Comparison of ENCODE assay signal across 1 cellular context in genomic region chr3:161322781-161323568, GRCh38.
TF ChIP-seq lines count a peak whose summit lies in the region.

No MANE protein-coding gene starts in this region.

TF ChIP-seq in HepG2, 621 proteins besides CTCF, POLR2A, EP300 and RAD21 (continued from another document and continues in another):
- TF ChIP-seq ZNF710 (CRISPR knock-in tag; IDR thresholded peaks at IDR 0.05; ENCODE audit: borderline replicate concordance) = no peak
- TF ChIP-seq ZNF562 (CRISPR knock-in tag; IDR thresholded peaks at IDR 0.05; ENCODE audit: borderline replicate concordance) = no peak
- no peak for TF ChIP-seq HBP1 (CRISPR knock-in tag; IDR thresholded peaks at IDR 0.05; ENCODE audit: low read depth)
- TF ChIP-seq ZNF644 (CRISPR knock-in tag; IDR thresholded peaks at IDR 0.05; ENCODE audit: low read depth) = no peak
- no peak for TF ChIP-seq RFXANK (CRISPR knock-in tag; IDR thresholded peaks at IDR 0.05)
- TF ChIP-seq ATF2 (CRISPR knock-in tag; IDR thresholded peaks at IDR 0.05) = 0 out of 2 replicates have a peak, but pooled peaks have one; percentile 42
- TF ChIP-seq ZNF484 (CRISPR knock-in tag; IDR thresholded peaks at IDR 0.05; ENCODE audit: borderline replicate concordance, low read depth) = no peak
- no peak for TF ChIP-seq ZFAT (CRISPR knock-in tag; conservative IDR thresholded peaks at IDR 0.05)
- no peak for TF ChIP-seq ZNF567 (CRISPR knock-in tag; IDR thresholded peaks at IDR 0.05; ENCODE audit: borderline replicate concordance)
- TF ChIP-seq SMAD1 (CRISPR knock-in tag; IDR thresholded peaks at IDR 0.05; ENCODE audit: borderline replicate concordance, low read depth) = no peak
- no peak for TF ChIP-seq SP1 (IDR thresholded peaks at IDR 0.05)
- no peak for TF ChIP-seq SP1 (CRISPR knock-in tag; IDR thresholded peaks at IDR 0.05)
- TF ChIP-seq ZNF597 (CRISPR knock-in tag; IDR thresholded peaks at IDR 0.05) = no peak
- no peak for TF ChIP-seq AKAP8 (CRISPR knock-in tag; IDR thresholded peaks at IDR 0.05)
- no peak for TF ChIP-seq CHD2 (IDR thresholded peaks at IDR 0.05; ENCODE audit: low read depth, low read length)
- no peak for TF ChIP-seq TCF12 (IDR thresholded peaks at IDR 0.05)
- TF ChIP-seq TCF12 (CRISPR knock-in tag; IDR thresholded peaks at IDR 0.05) = no peak
- no peak for TF ChIP-seq REL (CRISPR knock-in tag; conservative IDR thresholded peaks at IDR 0.05)
- TF ChIP-seq ZBTB46 (CRISPR knock-in tag; IDR thresholded peaks at IDR 0.05; ENCODE audit: borderline replicate concordance) = no peak
- no peak for TF ChIP-seq HIVEP1 (CRISPR knock-in tag; IDR thresholded peaks at IDR 0.05)
- no peak for TF ChIP-seq SETDB1 (CRISPR knock-in tag; IDR thresholded peaks at IDR 0.05; ENCODE audit: borderline replicate concordance)
- TF ChIP-seq RARG (CRISPR knock-in tag; IDR thresholded peaks at IDR 0.05; ENCODE audit: low read depth) = no peak
- no peak for TF ChIP-seq GLMP (CRISPR knock-in tag; IDR thresholded peaks at IDR 0.05; ENCODE audit: borderline replicate concordance)
- TF ChIP-seq ZNF501 (CRISPR knock-in tag; IDR thresholded peaks at IDR 0.05) = no peak
- no peak for TF ChIP-seq MXI1 (IDR thresholded peaks at IDR 0.05; ENCODE audit: borderline replicate concordance, low read depth, low read length)
- TF ChIP-seq ZNF607 (CRISPR knock-in tag; IDR thresholded peaks at IDR 0.05; ENCODE audit: borderline replicate concordance) = no peak
- TF ChIP-seq ZGPAT (CRISPR knock-in tag; IDR thresholded peaks at IDR 0.05) = peak; percentile 64; the same call in 1 of the 2 replicates
- no peak for TF ChIP-seq ZNF232 (CRISPR knock-in tag; IDR thresholded peaks at IDR 0.05; ENCODE audit: borderline replicate concordance)
- TF ChIP-seq ZNF850 (CRISPR knock-in tag; conservative IDR thresholded peaks at IDR 0.05) = no peak
- no peak for TF ChIP-seq HOXA5 (CRISPR knock-in tag; IDR thresholded peaks at IDR 0.05)
- TF ChIP-seq PHB2 (IDR thresholded peaks at IDR 0.05; ENCODE audit: partially characterized antibody) = no peak
- no peak for TF ChIP-seq KLF12 (CRISPR knock-in tag; IDR thresholded peaks at IDR 0.05; ENCODE audit: borderline replicate concordance)
- TF ChIP-seq SP2 (CRISPR knock-in tag; IDR thresholded peaks at IDR 0.05) = no peak
- peak; percentile 45 for TF ChIP-seq ELF3 (CRISPR knock-in tag; IDR thresholded peaks at IDR 0.05)
- 0 out of 2 replicates have a peak, but pooled peaks have one; percentile 12 for TF ChIP-seq MLX (CRISPR knock-in tag; IDR thresholded peaks at IDR 0.05)
- TF ChIP-seq AHDC1 (CRISPR knock-in tag; IDR thresholded peaks at IDR 0.05; ENCODE audit: borderline replicate concordance) = peak; percentile 68; the same call in 1 of the 2 replicates
- TF ChIP-seq RBAK (CRISPR knock-in tag; IDR thresholded peaks at IDR 0.05) = no peak
- no peak for TF ChIP-seq NCOA1 (CRISPR knock-in tag; IDR thresholded peaks at IDR 0.05)
- no peak for TF ChIP-seq ATF7 (IDR thresholded peaks at IDR 0.05)
- TF ChIP-seq ATF7 (CRISPR knock-in tag; IDR thresholded peaks at IDR 0.05) = no peak
- peak; percentile 55; the same call in 1 of the 2 replicates for TF ChIP-seq NKX3-1 (CRISPR knock-in tag; IDR thresholded peaks at IDR 0.05)
- no peak for TF ChIP-seq HMGA1 (CRISPR knock-in tag; conservative IDR thresholded peaks at IDR 0.05)
- peak; percentile 86 for TF ChIP-seq GATAD2A (CRISPR knock-in tag; IDR thresholded peaks at IDR 0.05)
- TF ChIP-seq ZNF713 (CRISPR knock-in tag; IDR thresholded peaks at IDR 0.05) = no peak
- TF ChIP-seq ATRX (CRISPR knock-in tag; IDR thresholded peaks at IDR 0.05; ENCODE audit: borderline replicate concordance) = no peak
- no peak for TF ChIP-seq HOXA7 (CRISPR knock-in tag; IDR thresholded peaks at IDR 0.05)
- TF ChIP-seq ZNF138 (CRISPR knock-in tag; IDR thresholded peaks at IDR 0.05; ENCODE audit: low read depth) = no peak
- peak; percentile 38; the same call in 1 of the 2 replicates for TF ChIP-seq THRA (CRISPR knock-in tag; IDR thresholded peaks at IDR 0.05; ENCODE audit: borderline replicate concordance)
- TF ChIP-seq FOXA3 (CRISPR knock-in tag; IDR thresholded peaks at IDR 0.05) = peak; percentile 97
- no peak for TF ChIP-seq SYNCRIP (IDR thresholded peaks at IDR 0.05; ENCODE audit: insufficient read depth, low read depth, low read length)
- no peak for TF ChIP-seq RBFOX2 (IDR thresholded peaks at IDR 0.05; ENCODE audit: low read depth, low read length)
- no peak for TF ChIP-seq PAWR (CRISPR knock-in tag; IDR thresholded peaks at IDR 0.05; ENCODE audit: borderline replicate concordance)
- TF ChIP-seq ZNF577 (CRISPR knock-in tag; IDR thresholded peaks at IDR 0.05; ENCODE audit: borderline replicate concordance, low read depth) = no peak
